16 cellular contexts compared by ENCODE assay signal in genomic region chr7:28588606-28589005, GRCh38.
"Had no signal": no experiment of that assay in that cellular context is flagged by ENCODE, and none has a peak within 500 bp of the region (broad histone marks: within the 10 kb centered on the region; RNA-seq: fewer than 3 reads in every experiment).

No MANE protein-coding gene starts in this region.

- H3K4me3 Mint-ChIP-seq: dendritic cell treated with granulocyte-macrophage colony-stimulating factor and Interleukin-4, amounts not matched to agents 40 ng/mL and 50 ng/mL, for 4 days; immature natural killer cell; naive thymus-derived CD8-positive, alpha-beta T cell; type B pancreatic cell had no signal

- H3K27me3 ChIP-seq: esophagus squamous epithelium, left lung, neutrophil, thyroid gland had no signal

- H3K4me1 ChIP-seq: left lung, psoas muscle, right lobe of liver, thyroid gland had no signal

- H3K36me3 ChIP-seq: esophagus squamous epithelium, left lung, neutrophil, right lobe of liver, thyroid gland had no signal

- ATAC-seq: left lung; naive thymus-derived CD8-positive, alpha-beta T cell; right lobe of liver had no signal

- H3K9me3 ChIP-seq: esophagus squamous epithelium, left lung, neutrophil, psoas muscle, right lobe of liver, thyroid gland had no signal

- DNase-seq: esophagus squamous epithelium; foreskin fibroblast; immature natural killer cell; left lung; naive thymus-derived CD8-positive, alpha-beta T cell; retina; right lobe of liver; stimulated activated CD4-positive, alpha-beta T cell treated with anti-CD3 and anti-CD28 coated beads, Interleukin-2, amount 100 ng/mL, for 24 hours; stimulated activated CD4-positive, alpha-beta T cell treated with anti-CD3 and anti-CD28 coated beads, Interleukin-4, amount 100 ng/mL, for 4 hours; stimulated activated naive CD4-positive, alpha-beta T cell treated with Interleukin-2 at 50 U/mL for 16 hours; thyroid gland had no signal

- H3K27ac ChIP-seq: esophagus squamous epithelium, left lung, neutrophil, psoas muscle, right lobe of liver, skin epidermis, thyroid gland had no signal

- H3K36me3 Mint-ChIP-seq: immature natural killer cell; naive thymus-derived CD8-positive, alpha-beta T cell; type B pancreatic cell had no signal

- H3K27ac Mint-ChIP-seq: dendritic cell treated with granulocyte-macrophage colony-stimulating factor and Interleukin-4, amounts not matched to agents 40 ng/mL and 50 ng/mL, for 4 days; immature natural killer cell; naive thymus-derived CD8-positive, alpha-beta T cell; type B pancreatic cell had no signal

- H3K9me3 Mint-ChIP-seq: dendritic cell treated with granulocyte-macrophage colony-stimulating factor and Interleukin-4, amounts not matched to agents 40 ng/mL and 50 ng/mL, for 4 days; immature natural killer cell; naive thymus-derived CD8-positive, alpha-beta T cell; type B pancreatic cell had no signal

- H3K4me3 ChIP-seq: esophagus squamous epithelium, left lung, psoas muscle, right lobe of liver, skin epidermis, thyroid gland had no signal
